In the genomic region with DNA sequence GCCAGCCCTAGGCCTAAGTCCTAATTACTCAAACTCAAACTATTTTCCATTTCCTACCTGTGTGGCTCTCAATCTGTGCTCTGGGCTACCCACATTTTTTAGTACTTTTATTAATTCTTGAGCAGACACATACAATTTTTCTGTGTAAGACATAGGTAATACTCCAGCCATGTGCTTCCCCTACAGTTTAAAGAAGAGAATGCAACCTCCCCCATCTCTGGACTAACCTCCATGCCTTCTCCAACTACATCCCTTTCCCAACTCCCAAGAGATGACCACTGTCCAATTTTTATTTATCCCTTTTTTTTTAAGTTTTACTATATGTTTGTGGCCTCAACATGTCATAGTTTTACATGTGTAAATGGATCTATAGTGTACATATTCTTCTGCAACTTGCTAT, we compare ENCODE assay signal across 11 cellular contexts. TPM values are rescaled to one million over a fixed set of nuclear protein-coding genes. Genes with fewer than 3 reads are reported as not detected.
DNase-seq lines count a peak whose midpoint lies in the region; ATAC-seq and TF ChIP-seq lines count a peak whose summit lies in the region.
"Had no signal": no experiment of that assay in that cellular context is flagged by ENCODE, and none has a peak within 500 bp of the region (broad histone marks: within the 10 kb centered on the region; RNA-seq: fewer than 3 reads in every experiment).

No MANE protein-coding gene starts in this region.

- H3K27me3 ChIP-seq in GM06990 (replicated peaks; ENCODE audit: control insufficient read depth, insufficient read depth, low read length), result no peaks in the 10 kb centered on the region
- H3K27me3 ChIP-seq: pancreas, thyroid gland had no signal

- peak; percentile 9 for DNase-seq in A172 (ENCODE audit: low spot score)
- DNase-seq in GM06990 (ENCODE audit: extremely low read depth, insufficient read length), result no peak
- DNase-seq in SK-MEL-5 (ENCODE audit: low read depth, low spot score), result peak; percentile 64
- peak; percentile 27 for DNase-seq in fibroblast of villous mesenchyme (ENCODE audit: low read depth)
- DNase-seq in HuH-7 (ENCODE audit: low spot score), result no peak
- DNase-seq in activated CD4-positive, alpha-beta T cell treated with anti-CD3 and anti-CD28 coated beads, Interleukin-2, amount 50 U/mL, for 4 hours, result no peak
- DNase-seq: activated gamma-delta T cell treated with Interleukin-2 at 50 U/mL for 16 hours, pancreas, thyroid gland had no signal

- H3K36me3 ChIP-seq in GM06990 (ENCODE audit: control insufficient read depth, insufficient read depth, low read length), result peaks cover 6% of the 10 kb centered on the region

- H3K4me3 ChIP-seq in GM06990 (replicated peaks; ENCODE audit: low read depth, low read length), result no peak overlapping the region
- no peak overlapping the region for H3K4me3 ChIP-seq in fibroblast of villous mesenchyme (ENCODE audit: low read depth, low read length)
- H3K4me3 ChIP-seq: pancreas, thyroid gland had no signal

- in situ Hi-C loops in SK-MEL-5 (cut with HindIII; ENCODE audit: low pct_unique_long_range_greater_than_20kb, low sequenced_read_pairs), result no loop called here

- no peak for ATAC-seq in HG03025 (IDR thresholded peaks at IDR 0.05; ENCODE audit: low FRiP score, unreplicated experiment)
- no peak for ATAC-seq in HG02981 (IDR thresholded peaks at IDR 0.05; ENCODE audit: unreplicated experiment)

- TF ChIP-seq CTCF in GM06990 (IDR thresholded peaks at IDR 0.05; ENCODE audit: insufficient read depth, low read length, poor library complexity, severe bottlenecking) (peak; percentile 41), fibroblast of villous mesenchyme (IDR thresholded peaks at IDR 0.05; ENCODE audit: insufficient read depth, low read depth, low read length) (peak; percentile 48)

RNA-seq across cellular contexts. Expression of a gene that starts 5.8 kb away (rescaled TPM):
- total RNA-seq in A172 (2014; rRNA removed; shearing (Covaris generic)), result 101 and 106 TPM in 2 replicates
- 86.1 and 103 TPM in 2 replicates for total RNA-seq in SK-MEL-5 (2014; rRNA removed; shearing (Covaris generic))
- polyA plus RNA-seq in SK-MEL-5 (2015; cell fraction: cytosol; rRNA removed), result 69.0 and 88.9 TPM in 2 replicates
- 69.1 and 80.6 TPM in 2 replicates for polyA plus RNA-seq in SK-MEL-5 (2015; cell fraction: nucleus; rRNA removed)
- 74.1 and 85.1 TPM in 2 replicates for total RNA-seq in fibroblast of villous mesenchyme

RNA-seq across cellular contexts. Expression of a gene that starts 43.9 kb away (rescaled TPM):
- not detected in 2 replicates for total RNA-seq in A172 (2014; rRNA removed; shearing (Covaris generic))
- not detected in 2 replicates for total RNA-seq in SK-MEL-5 (2014; rRNA removed; shearing (Covaris generic))
- polyA plus RNA-seq in SK-MEL-5 (2015; cell fraction: cytosol; rRNA removed), result not detected in 2 replicates
- polyA plus RNA-seq in SK-MEL-5 (2015; cell fraction: nucleus; rRNA removed), result not detected in 2 replicates
- total RNA-seq in fibroblast of villous mesenchyme, result not detected in 2 replicates
- total RNA-seq: pancreas, thyroid gland had no signal
- polyA plus RNA-seq: pancreas had no signal

RNA-seq across cellular contexts. Expression of a gene that starts 52.8 kb away (rescaled TPM):
- 18.9 and 20.4 TPM in 2 replicates for total RNA-seq in A172 (2014; rRNA removed; shearing (Covaris generic))
- 34.3 and 35.1 TPM in 2 replicates for total RNA-seq in SK-MEL-5 (2014; rRNA removed; shearing (Covaris generic))
- polyA plus RNA-seq in SK-MEL-5 (2015; cell fraction: cytosol; rRNA removed), result 27.3 and 27.7 TPM in 2 replicates
- 18.6 and 20.7 TPM in 2 replicates for polyA plus RNA-seq in SK-MEL-5 (2015; cell fraction: nucleus; rRNA removed)
- total RNA-seq in fibroblast of villous mesenchyme, result 14.5 and 16.4 TPM in 2 replicates

Comparison
In these comparisons a context has a peak if more than half of its experiments do, and no peak if none do; other contexts are left out.
1. DNase-seq: peak in A172 (single experiment), SK-MEL-5 (single experiment) and fibroblast of villous mesenchyme (single experiment); none in GM06990 (single experiment), HuH-7 (single experiment) and activated CD4-positive, alpha-beta T cell treated with anti-CD3 and anti-CD28 coated beads, Interleukin-2, amount 50 U/mL, for 4 hours (0 of 2).